In genomic region chr12:60234611-60235195, GRCh38 we compare ENCODE assay signal across 7 cellular contexts.
DNase-seq lines count a peak whose midpoint lies in the region; ATAC-seq, FAIRE-seq and TF ChIP-seq lines count a peak whose summit lies in the region.
"Not testable (repeated sequence)": the region's sequence is repeated elsewhere in the genome, so short reads cannot be mapped to it uniquely, and the experiment has no call there.

No MANE protein-coding gene starts in this region.

- 63% methylated on average over 10 of the region's 10 CpGs for WGBS in mesenchymal stem cell

- peak overlapping the region; percentile 19 for H2BK120ac ChIP-seq in mesenchymal stem cell (ENCODE audit: low read depth, low read length)

- not testable (repeated sequence) for H3K27ac ChIP-seq in PC-3 (ENCODE audit: low read length); mesenchymal stem cell (ENCODE audit: low read length, poor library complexity, severe bottlenecking)

- CTCF ChIA-PET in PC-3 (lab: Charles Lee) = not testable (repeated sequence)

- intact Hi-C loops in PC-3 (cut with micrococcal nuclease) = not testable (repeated sequence)

- not testable (repeated sequence) for TF ChIP-seq CTCF in PC-3 (conservative IDR thresholded peaks at IDR 0.05; ENCODE audit: low read depth, low read length); choroid plexus epithelial cell (conservative IDR thresholded peaks at IDR 0.05; ENCODE audit: low read depth, low read length)

- not testable (repeated sequence) for H3K9me3 ChIP-seq in PC-3 (ENCODE audit: low read length); mesenchymal stem cell (ENCODE audit: control insufficient read depth, low read length)

- not testable (repeated sequence) for H3K14ac ChIP-seq in mesenchymal stem cell (ENCODE audit: low read length in 2 of 2)

- peak overlapping the region in 1 of 2 experiments; percentile 98 for H2BK12ac ChIP-seq in mesenchymal stem cell (ENCODE audit: low read length in 2 of 2)

- H4K8ac ChIP-seq in mesenchymal stem cell (ENCODE audit: low read length) = peak overlapping the region; percentile 85

- BruUV-seq in PC-3 (replicated peaks; lab: Mats Ljungman, UMichigan) = not testable (repeated sequence)

- H3K9me2 ChIP-seq in PC-3 (replicated peaks; ENCODE audit: low read length) = not testable (repeated sequence)

- not testable (repeated sequence) for H3K27me3 ChIP-seq in PC-3 (ENCODE audit: low read length); mesenchymal stem cell (ENCODE audit: control insufficient read depth in 1 of 2, insufficient read depth in 1 of 2, low read length in 2 of 2)

- not testable (repeated sequence) for H3K79me2 ChIP-seq in PC-3 (ENCODE audit: low read length)

- H3K36me3 ChIP-seq in PC-3 (ENCODE audit: low read depth, low read length); mesenchymal stem cell (ENCODE audit: control insufficient read depth in 1 of 2, insufficient read depth in 2 of 2, low read depth in 1 of 2, low read length in 2 of 2): not testable (repeated sequence)

- not testable (repeated sequence) for H2AFZ ChIP-seq in PC-3 (ENCODE audit: low read length); mesenchymal stem cell (ENCODE audit: low read depth, low read length)

- not testable (repeated sequence) for H4K20me1 ChIP-seq in PC-3 (ENCODE audit: low read length)

- not testable (repeated sequence) for H2BK15ac ChIP-seq in mesenchymal stem cell (ENCODE audit: low read depth, poor library complexity, severe bottlenecking)

- H3K9ac ChIP-seq in PC-3 (ENCODE audit: low read length); mesenchymal stem cell (ENCODE audit: low read length): not testable (repeated sequence)

- H3K4me2 ChIP-seq in PC-3 (ENCODE audit: low read length) = not testable (repeated sequence)
- H3K4me2 ChIP-seq in mesenchymal stem cell (ENCODE audit: low read length, poor library complexity, severe bottlenecking) = peak overlapping the region; percentile 34

- H3K4me1 ChIP-seq in PC-3 (ENCODE audit: insufficient read depth, low read length); mesenchymal stem cell (ENCODE audit: control insufficient read depth, insufficient read depth, low read depth, low read length): not testable (repeated sequence)

- H3K4me3 ChIP-seq in PC-3 (ENCODE audit: low read length); choroid plexus epithelial cell (ENCODE audit: low read depth, low read length); mesenchymal stem cell (ENCODE audit: insufficient read depth in 1 of 2, low read depth in 1 of 2, low read length in 2 of 2): not testable (repeated sequence)

- not testable (repeated sequence) for H2BK5ac ChIP-seq in mesenchymal stem cell (ENCODE audit: low read depth, low read length, poor library complexity, severe bottlenecking)

- not testable (repeated sequence) for H3F3A ChIP-seq in PC-3 (ENCODE audit: low read length, unreplicated experiment)

- POLR2A ChIA-PET in PC-3 (lab: Charles Lee; ENCODE audit: unreplicated experiment) = not testable (repeated sequence)

- H3K79me1 ChIP-seq in mesenchymal stem cell (replicated peaks; ENCODE audit: low read length, poor library complexity, severe bottlenecking) = not testable (repeated sequence)

- H3K4ac ChIP-seq in mesenchymal stem cell (ENCODE audit: low read depth in 1 of 2, low read length in 2 of 2) = peak overlapping the region in 1 of 2 experiments; percentile 17

- not testable (repeated sequence) for FAIRE-seq in urothelium cell line (lab: Jason Lieb, UNC)

- H4K91ac ChIP-seq in mesenchymal stem cell (ENCODE audit: low read length) = peak overlapping the region; percentile 86

- not testable (repeated sequence) for H3K23ac ChIP-seq in mesenchymal stem cell (ENCODE audit: low read length in 2 of 2)

- not testable (repeated sequence) for H2AK5ac ChIP-seq in mesenchymal stem cell (ENCODE audit: low read length, severe bottlenecking)

- ATAC-seq in PC-3 = not testable (repeated sequence)

- DNase-seq in ELF-1 (ENCODE audit: low read depth, low spot score) (peak; percentile 54), PC-3 (peak; percentile 20), astrocyte of the hippocampus (ENCODE audit: low read depth, low spot score) (peak; percentile 4), choroid plexus epithelial cell (ENCODE audit: low read depth) (peak; percentile 49), glomerular visceral epithelial cell (ENCODE audit: extremely low spot score) (peak; percentile 1), mesenchymal stem cell (peak; percentile 55), urothelium cell line (ENCODE audit: low spot score) (peak; percentile 13)

- peak overlapping the region; percentile 33 to 52 for H3K18ac ChIP-seq in mesenchymal stem cell (ENCODE audit: low read depth in 1 of 2, low read length in 2 of 2)

Comparison
In these comparisons a context has a peak if more than half of its experiments do, and no peak if none do; other contexts are left out.
1. DNase-seq: peak in every context shown above with its lines; median percentile 55 in mesenchymal stem cell; 54 in ELF-1; 49 in choroid plexus epithelial cell; 20 in PC-3; 13 in urothelium cell line; 4 in astrocyte of the hippocampus; 1 in glomerular visceral epithelial cell.